In the genomic region with DNA sequence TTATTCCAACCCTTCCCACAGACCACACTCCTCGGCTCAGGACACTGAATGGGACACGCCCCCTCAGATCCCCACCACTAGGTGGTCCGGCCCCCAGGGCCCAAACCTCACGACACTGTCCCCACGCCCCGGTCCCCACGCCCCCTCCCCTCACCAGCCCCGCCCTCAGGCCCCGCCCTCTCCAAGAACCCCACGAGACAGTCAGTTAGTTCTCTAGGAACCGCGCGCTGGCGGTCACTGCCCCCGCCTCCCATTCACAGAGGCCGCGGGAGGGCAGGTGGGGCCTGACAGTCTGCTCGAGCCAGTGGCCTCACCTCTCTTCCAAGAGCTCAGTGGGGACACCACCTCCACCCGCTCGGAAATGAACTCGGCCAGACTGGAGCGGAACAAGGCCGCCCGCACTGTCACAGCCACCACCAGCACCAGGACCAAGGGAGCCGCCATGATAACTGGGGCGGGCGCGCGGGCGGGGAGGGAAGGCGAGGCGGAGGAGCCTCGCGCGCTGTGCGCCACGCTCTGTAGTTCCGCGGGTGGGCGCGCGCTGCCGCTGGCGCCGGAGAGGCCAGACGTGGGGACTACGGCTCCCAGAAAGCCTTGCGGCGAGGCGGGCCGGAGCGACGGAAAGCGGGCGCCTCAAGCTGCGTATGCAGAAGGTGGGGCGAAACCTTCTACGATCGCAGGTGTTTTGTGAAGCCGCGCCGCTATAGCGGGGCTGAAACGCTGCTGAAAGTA, we compare ENCODE assay signal across 8 cellular contexts. TPM values are rescaled to one million over a fixed set of nuclear protein-coding genes. Genes with fewer than 3 reads are reported as not detected.
A peak's percentile ranks its signal among the peaks of the same experiment; 100 is the strongest.
DNase-seq lines count a peak whose midpoint lies in the region; ATAC-seq and TF ChIP-seq lines count a peak whose summit lies in the region.

A gene with protein sequence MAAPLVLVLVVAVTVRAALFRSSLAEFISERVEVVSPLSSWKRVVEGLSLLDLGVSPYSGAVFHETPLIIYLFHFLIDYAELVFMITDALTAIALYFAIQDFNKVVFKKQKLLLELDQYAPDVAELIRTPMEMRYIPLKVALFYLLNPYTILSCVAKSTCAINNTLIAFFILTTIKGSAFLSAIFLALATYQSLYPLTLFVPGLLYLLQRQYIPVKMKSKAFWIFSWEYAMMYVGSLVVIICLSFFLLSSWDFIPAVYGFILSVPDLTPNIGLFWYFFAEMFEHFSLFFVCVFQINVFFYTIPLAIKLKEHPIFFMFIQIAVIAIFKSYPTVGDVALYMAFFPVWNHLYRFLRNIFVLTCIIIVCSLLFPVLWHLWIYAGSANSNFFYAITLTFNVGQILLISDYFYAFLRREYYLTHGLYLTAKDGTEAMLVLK (minus strand): TSS at position 451 of the 732 bp plus-strand sequence. CDS start 7 bp downstream, at position 444.

- H3K9ac ChIP-seq in mammary epithelial cell (ENCODE audit: insufficient read depth, low read length) = peak within 1 kb of the TSS; percentile 55
- peak within 1 kb of the TSS; percentile 27 for H3K9ac ChIP-seq in smooth muscle cell (ENCODE audit: low read depth)

- peaks cover 20% of the 10 kb centered on the region for H3K79me2 ChIP-seq in mammary epithelial cell (ENCODE audit: insufficient read depth, low read length)
- peaks cover 10% of the 10 kb centered on the region for H3K79me2 ChIP-seq in smooth muscle cell (ENCODE audit: low read depth)

- no TSS peak for BruUV-seq in mammary epithelial cell (replicated peaks; lab: Mats Ljungman, UMichigan)

- DNase-seq in AG04449 (ENCODE audit: low read depth, low spot score) (peak; percentile 47), NCI-H2196 treated with DMSO at 0.1 percent for 48 hours (lab: John Stamatoyannopoulos, UW; ENCODE audit: unreplicated experiment) (peak; percentile 96), WERI-Rb-1 (peak; percentile 96), mammary epithelial cell (peak; percentile 96), iPS-NIHi11 (ENCODE audit: low spot score) (peak; percentile 95), smooth muscle cell (lab: John Stamatoyannopoulos, UW; ENCODE audit: unreplicated experiment) (peak; percentile 91)

- H3K27me3 ChIP-seq in WERI-Rb-1 (ENCODE audit: insufficient read depth, low read depth, severe bottlenecking) (no peaks in the 10 kb centered on the region), mammary epithelial cell (ENCODE audit: insufficient read depth, low read length) (no peaks in the 10 kb centered on the region), smooth muscle cell (ENCODE audit: low read depth) (no peaks in the 10 kb centered on the region)

- dilution Hi-C loops in mammary epithelial cell (cut with HindIII; ENCODE audit: low sequenced_read_pairs) = no loop called here

- peak within 1 kb of the TSS; percentile 81 for H3K4me3 ChIP-seq in AG04449 (ENCODE audit: low read depth, low read length)
- H3K4me3 ChIP-seq in WERI-Rb-1 (ENCODE audit: low read depth, low read length) = peak within 1 kb of the TSS; percentile 71
- H3K4me3 ChIP-seq in mammary epithelial cell (replicated peaks in 1 of 3; ENCODE audit: insufficient read depth in 1 of 3, low read depth in 2 of 3, low read length in 3 of 3) = peak within 1 kb of the TSS; percentile 88 to 96 (median 92)
- peak within 1 kb of the TSS; percentile 83 for H3K4me3 ChIP-seq in smooth muscle cell

- H3K9me3 ChIP-seq in WERI-Rb-1 (ENCODE audit: severe bottlenecking) (no peaks in the 10 kb centered on the region), mammary epithelial cell (replicated peaks; ENCODE audit: insufficient read depth, low read length) (no peaks in the 10 kb centered on the region), smooth muscle cell (replicated peaks; ENCODE audit: low read depth) (no peaks in the 10 kb centered on the region)

- TF ChIP-seq CTCF in AG04449 (IDR thresholded peaks at IDR 0.05; ENCODE audit: insufficient read depth, low read length, missing control alignments) (peak; percentile 16), WERI-Rb-1 (IDR thresholded peaks at IDR 0.05; ENCODE audit: low read depth, low read length) (0 out of 2 replicates have a peak, but pooled peaks have one; percentile 8), mammary epithelial cell (conservative IDR thresholded peaks at IDR 0.05 in 1 of 2, IDR thresholded peaks at IDR 0.05 in 1 of 2; ENCODE audit: extremely low read depth in 1 of 2, insufficient read depth in 1 of 2, low read depth in 1 of 2, low read length in 2 of 2) (peak in 1 of 2 donors; percentile 23), smooth muscle cell (IDR thresholded peaks at IDR 0.05; ENCODE audit: borderline replicate concordance, insufficient read depth, poor library complexity, severe bottlenecking) (no peak)

- CTCF ChIA-PET in AG04449 (lab: Yijun Ruan, JAX) (interaction anchor here (1.0 to 1.9 kb wide), 3 partner anchors 15 to 365 kb away, joined by 3 to 6 read pairs (median 4); no protein-coding TSS in a partner anchor), mammary epithelial cell (lab: Charles Lee; ENCODE audit: low non-redundant PET) (no interaction called here)

- H3F3A ChIP-seq in smooth muscle cell (ENCODE audit: low read depth) = no peaks in the 10 kb centered on the region

- in situ Hi-C loops in mammary epithelial cell (cut with MboI; ENCODE audit: low sequenced_read_pairs in 2 of 2) = no loop called here

- POLR2A ChIA-PET in AG04449 (lab: Yijun Ruan, JAX) = no interaction called here

- H3K36me3 ChIP-seq in WERI-Rb-1 (no peaks in the 10 kb centered on the region; the same call in 1 of the 2 replicates), mammary epithelial cell (ENCODE audit: insufficient read depth, low read length) (no peaks in the 10 kb centered on the region), smooth muscle cell (ENCODE audit: low read depth) (no peaks in the 10 kb centered on the region)

- H2AFZ ChIP-seq in mammary epithelial cell (ENCODE audit: low read depth, low read length) = peak within 1 kb of the TSS; percentile 98
- peak within 1 kb of the TSS; percentile 89 for H2AFZ ChIP-seq in smooth muscle cell (ENCODE audit: low read depth)

- H3K4me1 ChIP-seq in mammary epithelial cell (ENCODE audit: insufficient read depth, low read length) (peaks cover 6% of the 10 kb centered on the region), smooth muscle cell (ENCODE audit: low read depth) (no peaks in the 10 kb centered on the region)

- WGBS in mammary epithelial cell (ENCODE audit: low coverage, missing lambda C conversion rate) = 0% methylated on average over 13 of the region's 64 CpGs
- under 1% methylated on average over 51 of the region's 64 CpGs for WGBS in smooth muscle cell (ENCODE audit: low lambda C conversion rate)

- ATAC-seq in GM18870 (IDR thresholded peaks at IDR 0.05; ENCODE audit: unreplicated experiment) (peak; percentile 91), HG03135 (IDR thresholded peaks at IDR 0.05; ENCODE audit: unreplicated experiment) (peak; percentile 90)

- intact Hi-C loops in mammary epithelial cell (cut with micrococcal nuclease) = loop anchor here (1.0 kb wide), 1 partner anchor 98 kb away; no protein-coding TSS in a partner anchor

- H3K4me2 ChIP-seq in mammary epithelial cell (ENCODE audit: insufficient read depth, low read depth, low read length) (peak within 1 kb of the TSS; percentile 90), smooth muscle cell (peak within 1 kb of the TSS; percentile 90)

- H4K20me1 ChIP-seq in mammary epithelial cell (ENCODE audit: insufficient read depth, low read length) (no peaks in the 10 kb centered on the region), smooth muscle cell (ENCODE audit: low read depth) (no peaks in the 10 kb centered on the region)

- H3K27ac ChIP-seq in WERI-Rb-1 (peak within 1 kb of the TSS; percentile 94), mammary epithelial cell (ENCODE audit: insufficient read depth, low read depth, low read length) (peak within 1 kb of the TSS; percentile 36), smooth muscle cell (ENCODE audit: low read depth) (no peak within 1 kb of the TSS)

RNA-seq across cellular contexts. Expression of the gene that starts here (rescaled TPM):
- 10 to 100 TPM; 10.5 to 15.2 TPM for total RNA-seq in mammary epithelial cell
- 37.6 TPM for polyA plus RNA-seq in mammary epithelial cell
- polyA minus RNA-seq in mammary epithelial cell = 29.6 TPM
- total RNA-seq in smooth muscle cell = 43.5 and 50.2 TPM in 2 replicates
- 32.0 and 46.5 TPM in 2 replicates for polyA plus RNA-seq in smooth muscle cell
